22 cellular contexts compared by ENCODE assay signal in the genomic region with DNA sequence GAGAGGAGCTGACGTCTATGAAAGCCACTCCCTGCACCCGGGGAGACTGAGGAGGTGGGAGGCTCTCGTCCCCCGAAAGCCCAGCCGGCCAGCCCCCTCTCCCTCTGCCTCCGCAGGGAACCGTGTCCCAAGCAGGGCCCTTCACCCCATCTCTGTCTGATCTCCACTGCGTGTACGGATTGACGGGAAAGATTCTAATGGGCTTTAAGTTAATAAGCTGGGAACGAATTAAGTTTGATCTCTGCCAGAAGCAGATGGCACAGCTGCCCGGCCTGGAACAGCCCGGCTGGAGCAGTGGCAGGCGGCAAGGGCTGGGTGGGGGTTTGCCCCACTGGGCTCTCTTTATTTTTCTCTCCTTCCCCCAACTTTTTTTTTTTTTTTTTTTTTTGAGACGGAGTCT. TPM values are rescaled to one million over a fixed set of nuclear protein-coding genes. Genes with fewer than 3 reads are reported as not detected.
DNase-seq lines count a peak whose midpoint lies in the region; TF ChIP-seq lines count a peak whose summit lies in the region.
"Had no signal": no experiment of that assay in that cellular context is flagged by ENCODE, and none has a peak within 500 bp of the region (broad histone marks: within the 10 kb centered on the region; RNA-seq: fewer than 3 reads in every experiment).

No MANE protein-coding gene starts in this region.

- no peak overlapping the region for H3K23ac ChIP-seq in neuronal stem cell (ENCODE audit: low read depth, low read length, poor library complexity)

- POLR2A ChIA-PET in RWPE1 (lab: Yijun Ruan, JAX; ENCODE audit: low non-redundant PET), result no interaction called here

- no peak overlapping the region for H3K9ac ChIP-seq in neuronal stem cell (ENCODE audit: low read depth, low read length, poor library complexity)

- H3K27me3 ChIP-seq in neuronal stem cell (ENCODE audit: control insufficient read depth in 3 of 3, insufficient read depth in 3 of 3, low read depth in 1 of 3, low read length in 3 of 3), result peaks cover 0 to 6% (median 0%) of the 10 kb centered on the region in 3 experiments

- H4K91ac ChIP-seq in neuronal stem cell (ENCODE audit: low read depth, low read length, poor library complexity), result no peak overlapping the region

- in situ Hi-C loops in GM13976 (cut with MboI; ENCODE audit: low sequenced_read_pairs, unreplicated experiment), result no loop called here

- H3K4me1 ChIP-seq in neuronal stem cell (ENCODE audit: control insufficient read depth in 2 of 2, insufficient read depth in 1 of 2, low read depth in 1 of 2, low read length in 2 of 2), result no peaks in the 10 kb centered on the region
- H3K4me1 ChIP-seq: A549, Caco-2 had no signal

- peak; percentile 57 for DNase-seq in DMS 273 treated with DMSO at 0.1 percent for 48 hours (lab: John Stamatoyannopoulos, UW)
- peak; percentile 66 for DNase-seq in NCI-H2171 treated with DMSO at 0.1 percent for 48 hours (lab: John Stamatoyannopoulos, UW)
- DNase-seq in SK-N-DZ (ENCODE audit: low spot score), result peak; percentile 76
- no peak for DNase-seq in neuronal stem cell (ENCODE audit: low spot score)
- DNase-seq in GM13976 (ENCODE audit: low spot score), result no peak
- DNase-seq in C1 segment of cervical spinal cord (lab: John Stamatoyannopoulos, UW), result no peak
- DNase-seq in RWPE1 (ENCODE audit: low spot score), result no peak
- DNase-seq: AML-193; Caco-2; CD8-positive, alpha-beta T cell; DMS153; DND-41; H9; KBM-7; MV-4-11; NCI-H1105; NCI-H1436 treated with DMSO at 0.1 percent for 48 hours; NCI-H2029; NCI-H526 treated with DMSO at 0.1 percent for 48 hours; T-cell had no signal

- no peak overlapping the region for H2BK12ac ChIP-seq in neuronal stem cell (ENCODE audit: low read length)

- H3K18ac ChIP-seq in neuronal stem cell (ENCODE audit: low read length), result no peak overlapping the region

- H2AFZ ChIP-seq in neuronal stem cell (ENCODE audit: low read length), result no peak overlapping the region

- no peak overlapping the region for H2AK5ac ChIP-seq in neuronal stem cell (ENCODE audit: low read depth, low read length)

- TF ChIP-seq CTCF in GM13976 (IDR thresholded peaks at IDR 0.05; ENCODE audit: borderline replicate concordance, control extremely low read depth, extremely low read depth, insufficient read depth, missing control alignments) (no peak), RWPE1 (conservative IDR thresholded peaks at IDR 0.05; ENCODE audit: low read depth) (no peak)

- H2BK120ac ChIP-seq in neuronal stem cell (ENCODE audit: low read depth, low read length), result no peak overlapping the region

- no peak overlapping the region for H2BK5ac ChIP-seq in neuronal stem cell (ENCODE audit: low read length)

- H3K4me3 ChIP-seq in neuronal stem cell (ENCODE audit: low read length in 2 of 2), result no peak overlapping the region
- H3K4me3 ChIP-seq: A549 had no signal

- no peak overlapping the region for H4K8ac ChIP-seq in neuronal stem cell (ENCODE audit: low read depth, low read length)

- no peak overlapping the region for H3K4me2 ChIP-seq in neuronal stem cell (ENCODE audit: insufficient read depth, low read length, poor library complexity, severe bottlenecking)
- H3K4me2 ChIP-seq: A549 had no signal

- CTCF ChIA-PET in RWPE1 (lab: Yijun Ruan, JAX), result no interaction called here

- no peaks in the 10 kb centered on the region for H3K36me3 ChIP-seq in neuronal stem cell (replicated peaks in 1 of 2; ENCODE audit: control insufficient read depth in 2 of 2, insufficient read depth in 2 of 2, low read length in 2 of 2)

- H3K9me3 ChIP-seq in neuronal stem cell (replicated peaks in 1 of 2; ENCODE audit: control insufficient read depth in 2 of 2, insufficient read depth in 1 of 2, low read depth in 1 of 2, low read length in 2 of 2), result no peaks in the 10 kb centered on the region
- H3K9me3 ChIP-seq: A549, Caco-2 had no signal

- no CpG with 5 or more reads among the region's 15 CpGs for WGBS in neuronal stem cell (ENCODE audit: extremely low coverage in 2 of 2, insufficient read length in 2 of 2, insufficient replicate concordance in 1 of 2), 2 donors

- no peak overlapping the region for H3K14ac ChIP-seq in neuronal stem cell (ENCODE audit: low read length)

- H3K27ac ChIP-seq in neuronal stem cell (replicated peaks; ENCODE audit: low read length) (no peak overlapping the region), RWPE1 (no peak overlapping the region)
- H3K27ac ChIP-seq: A549, C4-2B had no signal

- H3K4ac ChIP-seq in neuronal stem cell (ENCODE audit: low read length), result no peak overlapping the region

- H2BK15ac ChIP-seq in neuronal stem cell (ENCODE audit: low read length), result peak overlapping the region; percentile 37

- no peaks in the 10 kb centered on the region for H3K79me1 ChIP-seq in neuronal stem cell (ENCODE audit: low read depth, low read length)

RNA-seq across cellular contexts. Expression of gene SLC29A4, which starts 6.1 kb away (rescaled TPM):
- 58.0 and 61.8 TPM in 2 replicates for polyA plus RNA-seq in SK-N-DZ (2014; cell fraction: cytosol; rRNA removed)
- polyA plus RNA-seq in SK-N-DZ (2014; cell fraction: nucleus; rRNA removed), result 73.5 and 79.6 TPM in 2 replicates
- 29.0 TPM for polyA plus RNA-seq in neuronal stem cell (2013, experiment 1 of 2)
- polyA plus RNA-seq in neuronal stem cell (2013, experiment 2 of 2), result 28.9 TPM

Comparison
In these comparisons a context has a peak if more than half of its experiments do, and no peak if none do; other contexts are left out.
1. DNase-seq: peak in DMS 273 treated with DMSO at 0.1 percent for 48 hours (single experiment), NCI-H2171 treated with DMSO at 0.1 percent for 48 hours (single experiment) and SK-N-DZ (single experiment); none in neuronal stem cell (single experiment), GM13976 (single experiment), C1 segment of cervical spinal cord (0 of 14) and RWPE1 (single experiment).